Comparison of ENCODE assay signal across 6 cellular contexts in the genomic region with DNA sequence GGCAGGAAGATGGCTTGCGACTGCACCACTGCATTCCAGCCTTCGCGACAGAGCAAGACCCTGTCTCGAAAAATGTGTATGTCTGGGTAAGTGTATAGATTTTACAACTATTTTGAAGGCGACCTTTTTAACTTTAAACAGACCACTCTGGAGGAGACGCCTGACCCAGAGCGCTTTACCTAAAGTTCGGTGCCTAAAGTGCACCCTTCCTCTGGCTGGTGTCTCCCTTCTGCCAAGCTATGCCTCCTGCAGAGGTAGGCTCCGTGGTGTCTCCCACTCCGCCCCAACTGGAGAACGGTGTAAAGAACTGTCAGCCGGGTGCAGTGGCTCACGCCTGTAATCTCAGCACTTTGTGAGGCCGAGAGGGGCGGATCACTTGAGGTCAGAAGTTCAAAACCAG.
DNase-seq lines count a peak whose midpoint lies in the region; ATAC-seq, FAIRE-seq and TF ChIP-seq lines count a peak whose summit lies in the region.
"Not testable (repeated sequence)": the region's sequence is repeated elsewhere in the genome, so short reads cannot be mapped to it uniquely, and the experiment has no call there.

No MANE protein-coding gene starts in this region.

- intact Hi-C loops in kidney (cut with DNase I); lower lobe of right lung (cut with DNase I); mucosa of descending colon (cut with DNase I, micrococcal nuclease); testis (cut with DNase I; ENCODE audit: low total_unique reads): not testable (repeated sequence)

- H3K4me3 ChIP-seq in kidney (ENCODE audit: low read length in 2 of 2); lower lobe of right lung; mucosa of descending colon; testis: not testable (repeated sequence)

- not testable (repeated sequence) for H3K4me1 ChIP-seq in kidney (ENCODE audit: control insufficient read depth in 1 of 2, insufficient read depth in 1 of 2, low read depth in 1 of 2, low read length in 2 of 2); lower lobe of right lung; mucosa of descending colon (ENCODE audit: low read depth); testis

- CTCF ChIA-PET in activated CD8-positive, alpha-beta T cell treated with anti-CD3 and anti-CD28 coated beads, Interleukin-2, amount 10 ng/mL, durations not matched to agents 7 days and 5 days (lab: Charles Lee), result not testable (repeated sequence)

- TF ChIP-seq CTCF in chondrocyte (IDR thresholded peaks at IDR 0.05); kidney (IDR thresholded peaks at IDR 0.05; ENCODE audit: borderline replicate concordance, extremely low read depth, insufficient read depth); lower lobe of right lung (IDR thresholded peaks at IDR 0.05); mucosa of descending colon (IDR thresholded peaks at IDR 0.05); testis (IDR thresholded peaks at IDR 0.05): not testable (repeated sequence)

- ATAC-seq in activated CD8-positive, alpha-beta T cell treated with anti-CD3 and anti-CD28 coated beads, Interleukin-2, amount 10 ng/mL, durations not matched to agents 7 days and 5 days, result peak; percentile 30
- ATAC-seq in lower lobe of right lung, result not testable (repeated sequence)
- peak; percentile 5 for ATAC-seq in mucosa of descending colon

- H3K27me3 Mint-ChIP-seq in activated CD8-positive, alpha-beta T cell treated with anti-CD3 and anti-CD28 coated beads, Interleukin-2, amount 10 ng/mL, durations not matched to agents 7 days and 5 days (ENCODE audit: low read depth); chondrocyte (ENCODE audit: low read depth): not testable (repeated sequence)

- not testable (repeated sequence) for H3K4me1 Mint-ChIP-seq in activated CD8-positive, alpha-beta T cell treated with anti-CD3 and anti-CD28 coated beads, Interleukin-2, amount 10 ng/mL, durations not matched to agents 7 days and 5 days (ENCODE audit: low read depth); chondrocyte (ENCODE audit: low read depth)

- WGBS in testis, 2 donors, result 64% methylated on average over 7 of the region's 15 CpGs; no CpG with 5 or more reads in 1 of the 2 donors

- H3K36me3 Mint-ChIP-seq in activated CD8-positive, alpha-beta T cell treated with anti-CD3 and anti-CD28 coated beads, Interleukin-2, amount 10 ng/mL, durations not matched to agents 7 days and 5 days (ENCODE audit: low read depth); chondrocyte (ENCODE audit: low read depth): not testable (repeated sequence)

- not testable (repeated sequence) for H3K9me3 ChIP-seq in kidney (ENCODE audit: control insufficient read depth in 1 of 2, low read length in 2 of 2); lower lobe of right lung; testis
- H3K9me3 ChIP-seq in mucosa of descending colon, result peaks cover 32% of the 10 kb centered on the region

- not testable (repeated sequence) for H3K27ac ChIP-seq in kidney (ENCODE audit: low read depth in 2 of 2, low read length in 2 of 2); lower lobe of right lung; testis

- not testable (repeated sequence) for H3K27ac Mint-ChIP-seq in activated CD8-positive, alpha-beta T cell treated with anti-CD3 and anti-CD28 coated beads, Interleukin-2, amount 10 ng/mL, durations not matched to agents 7 days and 5 days; chondrocyte (ENCODE audit: unreplicated experiment)

- not testable (repeated sequence) for H3K36me3 ChIP-seq in kidney (ENCODE audit: control insufficient read depth in 1 of 2, insufficient read depth in 2 of 2, low read length in 2 of 2); lower lobe of right lung; mucosa of descending colon (ENCODE audit: low read depth); testis (ENCODE audit: low read depth, missing control alignments)

- DNase-seq in activated CD8-positive, alpha-beta T cell treated with anti-CD3 and anti-CD28 coated beads, Interleukin-2, amount 10 ng/mL, durations not matched to agents 7 days and 5 days; mucosa of descending colon: not testable (repeated sequence)
- peak; percentile 53 for DNase-seq in chondrocyte (ENCODE audit: low spot score)
- peak; percentile 4 for DNase-seq in kidney
- DNase-seq in lower lobe of right lung, result peak; percentile 36
- DNase-seq in testis, result peak; percentile 12

- not testable (repeated sequence) for H3K27me3 ChIP-seq in lower lobe of right lung (ENCODE audit: low read depth); testis

- POLR2A ChIA-PET in activated CD8-positive, alpha-beta T cell treated with anti-CD3 and anti-CD28 coated beads, Interleukin-2, amount 10 ng/mL, durations not matched to agents 7 days and 5 days (lab: Charles Lee), result not testable (repeated sequence)

- TF ChIP-seq POLR2A in testis (IDR thresholded peaks at IDR 0.05), result not testable (repeated sequence)

- not testable (repeated sequence) for H3K4me3 Mint-ChIP-seq in activated CD8-positive, alpha-beta T cell treated with anti-CD3 and anti-CD28 coated beads, Interleukin-2, amount 10 ng/mL, durations not matched to agents 7 days and 5 days; chondrocyte (ENCODE audit: unreplicated experiment)

- H3K9ac ChIP-seq in kidney (ENCODE audit: low read length in 2 of 2), result not testable (repeated sequence)

- not testable (repeated sequence) for H3K9me3 Mint-ChIP-seq in activated CD8-positive, alpha-beta T cell treated with anti-CD3 and anti-CD28 coated beads, Interleukin-2, amount 10 ng/mL, durations not matched to agents 7 days and 5 days (ENCODE audit: insufficient read depth); chondrocyte (ENCODE audit: low read depth)

- not testable (repeated sequence) for FAIRE-seq in kidney (lab: Jason Lieb, UNC)
